ENCODE assay signal across 17 cellular contexts in genomic region chr7:134041477-134041876, GRCh38.
DNase-seq lines count a peak whose midpoint lies in the region; ATAC-seq and TF ChIP-seq lines count a peak whose summit lies in the region.
"Had no signal": no experiment of that assay in that cellular context is flagged by ENCODE, and none has a peak within 500 bp of the region (broad histone marks: within the 10 kb centered on the region; RNA-seq: fewer than 3 reads in every experiment).

No MANE protein-coding gene starts in this region.

- H3K4me1 ChIP-seq in neural progenitor cell: peaks cover under 1% of the 10 kb centered on the region
- H3K4me1 ChIP-seq: Caco-2 had no signal

- H3K79me2 ChIP-seq in neural progenitor cell (ENCODE audit: low read depth): no peaks in the 10 kb centered on the region

- H3K9me3 Mint-ChIP-seq in neural progenitor cell: no peaks in the 10 kb centered on the region
- H3K9me3 Mint-ChIP-seq: CD4-positive, alpha-beta T cell; CD8-positive, alpha-beta T cell had no signal

- no peak overlapping the region for H3K4me2 ChIP-seq in neural progenitor cell
- H3K4me2 ChIP-seq: BLaER1 treated with 17β-estradiol and CSF1 and Interleukin-3, amounts not matched to agents 10 nM and 100 nM had no signal

- H2AFZ ChIP-seq in neural progenitor cell (replicated peaks): no peak overlapping the region

- H3K27me3 ChIP-seq in neural progenitor cell: no peaks in the 10 kb centered on the region
- H3K27me3 ChIP-seq: BLaER1 treated with 17β-estradiol and CSF1 and Interleukin-3, amounts not matched to agents 10 nM and 100 nM had no signal

- no peaks in the 10 kb centered on the region for H3K27me3 Mint-ChIP-seq in neural progenitor cell (ENCODE audit: insufficient read depth, low read depth)
- H3K27me3 Mint-ChIP-seq: B cell; CD4-positive, alpha-beta T cell had no signal

- H3K27ac Mint-ChIP-seq in neural progenitor cell: no peak overlapping the region
- H3K27ac Mint-ChIP-seq: B cell; CD4-positive, alpha-beta T cell; CD8-positive, alpha-beta T cell had no signal

- no peak for DNase-seq in neural progenitor cell (ENCODE audit: low spot score)
- no peak for DNase-seq in activated effector memory CD4-positive, alpha-beta T cell treated with Interleukin-2 at 50 U/mL for 16 hours
- no peak for DNase-seq in AG08395 (ENCODE audit: low spot score)
- DNase-seq: 8988T; ACHN; AML-193; Caco-2; Calu3; CD4-positive, alpha-beta T cell; CD8-positive, alpha-beta T cell; DMS79 treated with DMSO at 0.1 percent for 48 hours; GF-D8 had no signal

- H3K9ac ChIP-seq in neural progenitor cell: no peak overlapping the region
- H3K9ac ChIP-seq: BLaER1 treated with 17β-estradiol and CSF1 and Interleukin-3, amounts not matched to agents 10 nM and 100 nM had no signal

- no peak for TF ChIP-seq CTCF in neural progenitor cell (IDR thresholded peaks at IDR 0.05)

- H3K4me3 Mint-ChIP-seq in neural progenitor cell: no peak overlapping the region
- H3K4me3 Mint-ChIP-seq: B cell; CD4-positive, alpha-beta T cell; CD8-positive, alpha-beta T cell had no signal

- H3F3A ChIP-seq in neural progenitor cell (ENCODE audit: low read depth): no peaks in the 10 kb centered on the region

- H3K36me3 ChIP-seq in neural progenitor cell: no peaks in the 10 kb centered on the region

- H3K36me3 Mint-ChIP-seq in neural progenitor cell: peaks cover 2% of the 10 kb centered on the region

- no peaks in the 10 kb centered on the region for H4K20me1 ChIP-seq in neural progenitor cell (ENCODE audit: low read depth)
- H4K20me1 ChIP-seq: BLaER1 treated with 17β-estradiol and CSF1 and Interleukin-3, amounts not matched to agents 10 nM and 100 nM had no signal

- H3K4me1 Mint-ChIP-seq in neural progenitor cell: no peaks in the 10 kb centered on the region

- H3K9me3 ChIP-seq in neural progenitor cell (ENCODE audit: low read depth): no peaks in the 10 kb centered on the region
- H3K9me3 ChIP-seq: BLaER1 treated with 17β-estradiol and CSF1 and Interleukin-3, amounts not matched to agents 10 nM and 100 nM; Caco-2 had no signal

- H3K27ac ChIP-seq in neural progenitor cell: peak overlapping the region; percentile 37
- H3K27ac ChIP-seq: BLaER1 treated with 17β-estradiol and CSF1 and Interleukin-3, amounts not matched to agents 10 nM and 100 nM; C4-2B had no signal

- no peak overlapping the region for H3K4me3 ChIP-seq in neural progenitor cell
- H3K4me3 ChIP-seq: BLaER1 treated with 17β-estradiol and CSF1 and Interleukin-3, amounts not matched to agents 10 nM and 100 nM had no signal

- ATAC-seq in SK-N-SH treated with all-trans-retinoic acid at 6 μM for 48 hours: no peak
- no peak for ATAC-seq in GM21619 (IDR thresholded peaks at IDR 0.05; ENCODE audit: unreplicated experiment)
- ATAC-seq: CD8-positive, alpha-beta T cell had no signal

TF ChIP-seq in SK-N-SH treated with all-trans-retinoic acid at 6 μM for 48 hours, 23 proteins besides CTCF, POLR2A, EP300 and RAD21:
- TF ChIP-seq ZFP30 (CRISPR knock-in tag; IDR thresholded peaks at IDR 0.05) (no peak), ZNF70 (CRISPR knock-in tag; IDR thresholded peaks at IDR 0.05) (no peak), TCF4 (CRISPR knock-in tag; IDR thresholded peaks at IDR 0.05; ENCODE audit: borderline replicate concordance) (peak; percentile 72)
TF ChIP-seq in SK-N-SH treated with all-trans-retinoic acid at 6 μM for 48 hours: peak in this region for 1.
